22 cellular contexts compared by ENCODE assay signal in genomic region chr6:43806758-43807227, GRCh38. TPM values are rescaled to one million over a fixed set of nuclear protein-coding genes. Genes with fewer than 3 reads are reported as not detected.
DNase-seq lines count a peak whose midpoint lies in the region; ATAC-seq and TF ChIP-seq lines count a peak whose summit lies in the region.
"Had no signal": no experiment of that assay in that cellular context is flagged by ENCODE, and none has a peak within 500 bp of the region (broad histone marks: within the 10 kb centered on the region; RNA-seq: fewer than 3 reads in every experiment).

No MANE protein-coding gene starts in this region.

- ATAC-seq in upper lobe of right lung: no peak
- ATAC-seq: activated T-cell treated with anti-CD3 and anti-CD28 coated beads, Interleukin-2, amount 50 U/mL, for 72 hours; sciatic nerve had no signal

- no peak overlapping the region for H3K27ac Mint-ChIP-seq in MCF 10A (ENCODE audit: low read depth, unreplicated experiment)
- H3K27ac Mint-ChIP-seq: activated naive CD4-positive, alpha-beta T cell treated with anti-CD3 and anti-CD28 coated beads, Interleukin-2, amount 10 ng/mL, durations not matched to agents 7 days and 5 days; activated T-cell treated with anti-CD3 and anti-CD28 coated beads, Interleukin-2, amount 50 U/mL, for 72 hours; natural killer cell had no signal

- H3K36me3 ChIP-seq in breast epithelium: no peaks in the 10 kb centered on the region
- H3K36me3 ChIP-seq in hepatocyte (replicated peaks; ENCODE audit: insufficient read depth, low read depth): no peaks in the 10 kb centered on the region
- H3K36me3 ChIP-seq in parathyroid adenoma (ENCODE audit: control insufficient read depth, insufficient read depth, low read length): no peaks in the 10 kb centered on the region
- H3K36me3 ChIP-seq in upper lobe of right lung: no peaks in the 10 kb centered on the region
- H3K36me3 ChIP-seq in thyroid gland: no peaks in the 10 kb centered on the region
- H3K36me3 ChIP-seq: heart right ventricle had no signal

- no peak overlapping the region for H3K4me3 Mint-ChIP-seq in MCF 10A (ENCODE audit: unreplicated experiment)
- H3K4me3 Mint-ChIP-seq: activated naive CD4-positive, alpha-beta T cell treated with anti-CD3 and anti-CD28 coated beads, Interleukin-2, amount 10 ng/mL, durations not matched to agents 7 days and 5 days; activated T-cell treated with anti-CD3 and anti-CD28 coated beads, Interleukin-2, amount 50 U/mL, for 72 hours; natural killer cell had no signal

- H2AFZ ChIP-seq in hepatocyte (no peak overlapping the region), parathyroid adenoma (peak overlapping the region; percentile 12)

- TF ChIP-seq POLR2A in breast epithelium (IDR thresholded peaks at IDR 0.05): no peak
- no peak for TF ChIP-seq POLR2A in thyroid gland (IDR thresholded peaks at IDR 0.05)

- H3K9ac ChIP-seq in parathyroid adenoma: no peak overlapping the region

- TF ChIP-seq CTCF in breast epithelium (IDR thresholded peaks at IDR 0.05): no peak
- TF ChIP-seq CTCF in MCF 10A (IDR thresholded peaks at IDR 0.05; ENCODE audit: unreplicated experiment): no peak
- TF ChIP-seq CTCF in hepatocyte (IDR thresholded peaks at IDR 0.05; ENCODE audit: poor library complexity): no peak
- no peak for TF ChIP-seq CTCF in parathyroid adenoma (IDR thresholded peaks at IDR 0.05)
- TF ChIP-seq CTCF in upper lobe of right lung (IDR thresholded peaks at IDR 0.05): no peak
- no peak for TF ChIP-seq CTCF in thyroid gland (IDR thresholded peaks at IDR 0.05)

- H3K27ac ChIP-seq in breast epithelium (peak overlapping the region; percentile 20 to 36), hepatocyte (peak overlapping the region; percentile 94), parathyroid adenoma (peak overlapping the region; percentile 76), upper lobe of right lung (peak overlapping the region; percentile 8), thyroid gland (no peak overlapping the region)
- H3K27ac ChIP-seq: heart right ventricle, RWPE1 had no signal

- DNase-seq in breast epithelium (ENCODE audit: low spot score in 2 of 2): no peak
- no peak for DNase-seq in MCF 10A (ENCODE audit: unreplicated experiment)
- no peak for DNase-seq in hepatocyte (ENCODE audit: low spot score)
- no peak for DNase-seq in upper lobe of right lung
- DNase-seq in amniotic stem cell (lab: John Stamatoyannopoulos, UW): no peak
- no peak for DNase-seq in thyroid gland
- no peak for DNase-seq in NCI-H2107 treated with DMSO at 0.1 percent for 48 hours (lab: John Stamatoyannopoulos, UW; ENCODE audit: unreplicated experiment)
- DNase-seq: activated CD4-positive, alpha-beta T cell treated with anti-CD3 and anti-CD28 coated beads for 48 hours; activated naive CD4-positive, alpha-beta T cell treated with anti-CD3 and anti-CD28 coated beads, Interleukin-2, amount 10 ng/mL, durations not matched to agents 7 days and 5 days; activated T-cell treated with anti-CD3 and anti-CD28 coated beads, Interleukin-2, amount 50 U/mL, for 72 hours; anterior cingulate cortex; caudate nucleus; COR-L47; heart right ventricle; natural killer cell; NCI-H1105; NCI-H1930; NCI-H2227 treated with DMSO at 0.1 percent for 48 hours; NCI-H748 treated with DMSO at 0.1 percent for 48 hours had no signal

- peaks cover 44% of the 10 kb centered on the region for H3K4me1 Mint-ChIP-seq in MCF 10A (ENCODE audit: insufficient read depth, unreplicated experiment)

- intact Hi-C loops in breast epithelium (cut with DNase I; ENCODE audit: low total_unique reads): no loop called here
- intact Hi-C loops in MCF 10A (cut with micrococcal nuclease): no loop called here
- intact Hi-C loops in upper lobe of right lung (cut with DNase I): no loop called here
- intact Hi-C loops in thyroid gland (cut with DNase I): no loop called here

- H3K9me3 ChIP-seq in breast epithelium: no peaks in the 10 kb centered on the region
- H3K9me3 ChIP-seq in hepatocyte (ENCODE audit: low read depth): no peaks in the 10 kb centered on the region
- no peaks in the 10 kb centered on the region for H3K9me3 ChIP-seq in parathyroid adenoma (ENCODE audit: control insufficient read depth, low read length)
- H3K9me3 ChIP-seq in upper lobe of right lung: no peaks in the 10 kb centered on the region
- no peaks in the 10 kb centered on the region for H3K9me3 ChIP-seq in thyroid gland
- H3K9me3 ChIP-seq: heart right ventricle had no signal

- no peaks in the 10 kb centered on the region for H3K27me3 Mint-ChIP-seq in MCF 10A (ENCODE audit: insufficient read depth, unreplicated experiment)

- no TSS peak for BruUV-seq in MCF 10A (replicated peaks; lab: Mats Ljungman, UMichigan)

- POLR2A ChIA-PET in MCF 10A (lab: Yijun Ruan, JAX): no interaction called here

- CTCF ChIA-PET in MCF 10A (lab: Yijun Ruan, JAX): interaction anchor here (1.0 to 2.4 kb wide), 3 partner anchors 33 to 272 kb away, joined by 4 to 12 read pairs (median 5); no protein-coding TSS in a partner anchor

- H3K4me2 ChIP-seq in hepatocyte (peak overlapping the region; percentile 71), parathyroid adenoma (ENCODE audit: low read length) (peak overlapping the region; percentile 13)

- WGBS in hepatocyte (ENCODE audit: low lambda C conversion rate, missing lambda C conversion rate): 75% methylated on average over 5 of the region's 5 CpGs
- 98% methylated on average over 4 to 5 of the region's 5 CpGs for WGBS in thyroid gland, 2 donors

- no peak overlapping the region for H3K4me3 ChIP-seq in breast epithelium
- H3K4me3 ChIP-seq in hepatocyte: no peak overlapping the region
- H3K4me3 ChIP-seq in parathyroid adenoma (ENCODE audit: low read depth, low read length): no peak overlapping the region
- no peak overlapping the region for H3K4me3 ChIP-seq in upper lobe of right lung
- no peak overlapping the region for H3K4me3 ChIP-seq in thyroid gland (replicated peaks in 1 of 3)
- H3K4me3 ChIP-seq: heart right ventricle had no signal

- H3K9me2 ChIP-seq in hepatocyte (replicated peaks; ENCODE audit: insufficient read depth): no peaks in the 10 kb centered on the region

- H3K27me3 ChIP-seq in breast epithelium (no peaks in the 10 kb centered on the region), hepatocyte (no peaks in the 10 kb centered on the region), parathyroid adenoma (ENCODE audit: control insufficient read depth, insufficient read depth, low read length) (no peaks in the 10 kb centered on the region), upper lobe of right lung (no peaks in the 10 kb centered on the region), thyroid gland (no peaks in the 10 kb centered on the region)
- H3K27me3 ChIP-seq: heart right ventricle had no signal

- no peaks in the 10 kb centered on the region for H3K36me3 Mint-ChIP-seq in MCF 10A (ENCODE audit: insufficient read depth, unreplicated experiment)
- H3K36me3 Mint-ChIP-seq: activated naive CD4-positive, alpha-beta T cell treated with anti-CD3 and anti-CD28 coated beads, Interleukin-2, amount 10 ng/mL, durations not matched to agents 7 days and 5 days; natural killer cell had no signal

- no peaks in the 10 kb centered on the region for H4K20me1 ChIP-seq in hepatocyte (ENCODE audit: insufficient read depth, poor library complexity, severe bottlenecking)

- H3K79me2 ChIP-seq in hepatocyte: no peaks in the 10 kb centered on the region
- H3K79me2 ChIP-seq in parathyroid adenoma: no peaks in the 10 kb centered on the region

- no peaks in the 10 kb centered on the region for H3K9me3 Mint-ChIP-seq in MCF 10A (ENCODE audit: unreplicated experiment)
- H3K9me3 Mint-ChIP-seq: activated naive CD4-positive, alpha-beta T cell treated with anti-CD3 and anti-CD28 coated beads, Interleukin-2, amount 10 ng/mL, durations not matched to agents 7 days and 5 days; activated T-cell treated with anti-CD3 and anti-CD28 coated beads, Interleukin-2, amount 50 U/mL, for 72 hours; natural killer cell had no signal

- H3K4me1 ChIP-seq in breast epithelium (peaks cover 0 to 5% of the 10 kb centered on the region in 2 donors), hepatocyte (ENCODE audit: insufficient read depth) (peaks cover 74% of the 10 kb centered on the region), parathyroid adenoma (peaks cover 63% of the 10 kb centered on the region), upper lobe of right lung (peaks cover 35% of the 10 kb centered on the region), thyroid gland (peaks cover 5 to 31% of the 10 kb centered on the region in 2 donors)

RNA-seq across cellular contexts. Expression of gene VEGFA, which starts 36.8 kb away (rescaled TPM):
- total RNA-seq in breast epithelium (100 to 1,000 TPM; 123 to 230 (median 132) TPM), MCF 10A (2022) (265 and 366 TPM in 2 replicates), hepatocyte (165 and 179 TPM in 2 replicates), upper lobe of right lung (231 TPM), thyroid gland (1,000 to 10,000 TPM in 1 of 4 donors, 100 to 1,000 TPM in 3; 510 to 1,437 (median 630) TPM)
- 129 and 148 TPM in 2 replicates for polyA plus RNA-seq in hepatocyte

Comparison
In these comparisons a context has a peak if more than half of its experiments do, and no peak if none do; other contexts are left out.
1. H3K27ac ChIP-seq: peak in breast epithelium (2 of 2), hepatocyte (single experiment), parathyroid adenoma (single experiment) and upper lobe of right lung (single experiment); none in thyroid gland (0 of 3).